In genomic region chr5:3893975-3894374, GRCh38 we compare ENCODE assay signal across 22 cellular contexts.
DNase-seq lines count a peak whose midpoint lies in the region; ATAC-seq and TF ChIP-seq lines count a peak whose summit lies in the region.
"Had no signal": no experiment of that assay in that cellular context is flagged by ENCODE, and none has a peak within 500 bp of the region (broad histone marks: within the 10 kb centered on the region; RNA-seq: fewer than 3 reads in every experiment).

No MANE protein-coding gene starts in this region.

- H3K36me3 ChIP-seq in DND-41 (ENCODE audit: insufficient read depth, low read length) (peaks cover 7% of the 10 kb centered on the region), endodermal cell (ENCODE audit: control insufficient read depth, insufficient read depth, low read length) (no peaks in the 10 kb centered on the region)
- H3K36me3 ChIP-seq: BE2C, BLaER1 had no signal

- ATAC-seq in Right ventricle myocardium superior (ENCODE audit: poor library complexity) (peak; percentile 45), right cardiac atrium (no peak), DND-41 (ENCODE audit: insufficient read depth, low read depth) (no peak)

- H3K9me3 ChIP-seq in right cardiac atrium (ENCODE audit: control insufficient read depth, low read length) (peaks cover 2% of the 10 kb centered on the region), DND-41 (ENCODE audit: insufficient read depth, low read length, severe bottlenecking) (peaks cover 38% of the 10 kb centered on the region), endodermal cell (ENCODE audit: control insufficient read depth, low read length) (peaks cover 5% of the 10 kb centered on the region)

- TF ChIP-seq CTCF in DND-41 (IDR thresholded peaks at IDR 0.05; ENCODE audit: borderline replicate concordance, extremely low read depth, low read length, poor library complexity, severe bottlenecking) (no peak), endodermal cell (conservative IDR thresholded peaks at IDR 0.05) (no peak), foreskin fibroblast (IDR thresholded peaks at IDR 0.05; ENCODE audit: low read depth, low read length) (no peak)

- H3K79me2 ChIP-seq in DND-41 (ENCODE audit: insufficient read depth, low read length): no peaks in the 10 kb centered on the region

- intact Hi-C loops in Right ventricle myocardium superior (cut with DNase I): no loop called here
- intact Hi-C loops in right cardiac atrium (cut with DNase I): no loop called here

- H3K9me3 Mint-ChIP-seq in endodermal cell: peaks cover 5% of the 10 kb centered on the region

- H3K36me3 Mint-ChIP-seq in endodermal cell (ENCODE audit: low read depth): no peaks in the 10 kb centered on the region
- H3K36me3 Mint-ChIP-seq: CD14-positive monocyte; CD4-positive, alpha-beta memory T cell; CD4-positive, CD25-positive, alpha-beta regulatory T cell; CD8-positive, alpha-beta memory T cell had no signal

- H4K20me1 ChIP-seq in DND-41 (ENCODE audit: insufficient read depth, low read length): no peaks in the 10 kb centered on the region
- H4K20me1 ChIP-seq: BLaER1 had no signal

- H3K4me1 Mint-ChIP-seq in endodermal cell: peaks cover 14% of the 10 kb centered on the region
- H3K4me1 Mint-ChIP-seq: CD14-positive monocyte; CD4-positive, alpha-beta memory T cell; CD4-positive, CD25-positive, alpha-beta regulatory T cell; CD8-positive, alpha-beta memory T cell had no signal

- H2AFZ ChIP-seq in DND-41 (ENCODE audit: low read depth, low read length): no peak overlapping the region

- no peak overlapping the region for H3K4me3 Mint-ChIP-seq in endodermal cell
- H3K4me3 Mint-ChIP-seq: CD14-positive monocyte; CD4-positive, alpha-beta memory T cell; CD4-positive, CD25-positive, alpha-beta regulatory T cell; CD8-positive, alpha-beta memory T cell had no signal

- H3K27ac ChIP-seq in right cardiac atrium (ENCODE audit: low read length) (no peak overlapping the region), DND-41 (ENCODE audit: low read length) (peak overlapping the region; percentile 82), endodermal cell (ENCODE audit: low read depth, low read length) (no peak overlapping the region)
- H3K27ac ChIP-seq: BLaER1 had no signal

- DNase-seq in Right ventricle myocardium superior (no peak), right cardiac atrium (no peak), DND-41 (no peak), endodermal cell (peak; percentile 19), ureter (ENCODE audit: low spot score) (peak; percentile 7), foreskin fibroblast (no peak), RKO (ENCODE audit: low spot score) (no peak)
- DNase-seq: 8988T; ACHN; BE2C; C1 segment of cervical spinal cord; CD4-positive, alpha-beta memory T cell; CD4-positive, CD25-positive, alpha-beta regulatory T cell; CD8-positive, alpha-beta memory T cell; COR-L47; DMS 273 treated with DMSO at 0.1 percent for 48 hours; DMS153; DMS53; DMS79; GF-D8 had no signal

- 87% methylated on average over 1 of the region's 1 CpG for WGBS in right cardiac atrium
- WGBS in endodermal cell (ENCODE audit: insufficient coverage in 1 of 2, insufficient read length in 1 of 2), 2 experiments: 100% methylated on average over 1 of the region's 1 CpG

- H3K27me3 ChIP-seq in right cardiac atrium (ENCODE audit: control insufficient read depth, insufficient read depth) (no peaks in the 10 kb centered on the region), DND-41 (ENCODE audit: insufficient read depth, low read length, poor library complexity) (no peaks in the 10 kb centered on the region), endodermal cell (ENCODE audit: control insufficient read depth, insufficient read depth, low read length, poor library complexity, severe bottlenecking) (no peaks in the 10 kb centered on the region)
- H3K27me3 ChIP-seq: BE2C, BLaER1 had no signal

- H3K4me3 ChIP-seq in right cardiac atrium (ENCODE audit: low read length) (no peak overlapping the region), DND-41 (ENCODE audit: low read depth in 1 of 2, low read length in 2 of 2) (no peak overlapping the region), endodermal cell (ENCODE audit: low read length) (no peak overlapping the region), foreskin fibroblast (ENCODE audit: low read depth in 1 of 2, low read length in 2 of 2) (no peak overlapping the region)
- H3K4me3 ChIP-seq: BLaER1 had no signal

- no peaks in the 10 kb centered on the region for H3K4me1 ChIP-seq in right cardiac atrium (ENCODE audit: control insufficient read depth, insufficient read depth, low read length)
- H3K4me1 ChIP-seq in DND-41 (ENCODE audit: insufficient read depth, low read length): peaks cover 58% of the 10 kb centered on the region
- peaks cover 4% of the 10 kb centered on the region for H3K4me1 ChIP-seq in endodermal cell (ENCODE audit: control insufficient read depth, insufficient read depth, low read length)
- H3K4me1 ChIP-seq: BE2C had no signal

- H3K27me3 Mint-ChIP-seq in endodermal cell (ENCODE audit: insufficient read depth): peaks cover 4% of the 10 kb centered on the region
- H3K27me3 Mint-ChIP-seq: CD4-positive, alpha-beta memory T cell; CD4-positive, CD25-positive, alpha-beta regulatory T cell; CD8-positive, alpha-beta memory T cell had no signal

- no peak overlapping the region for H3K9ac ChIP-seq in DND-41 (ENCODE audit: low read depth, low read length)
- no peak overlapping the region for H3K9ac ChIP-seq in endodermal cell (ENCODE audit: extremely low read depth, low read length, poor library complexity, severe bottlenecking)
- H3K9ac ChIP-seq: BLaER1 had no signal

- H3K27ac Mint-ChIP-seq in endodermal cell: no peak overlapping the region
- H3K27ac Mint-ChIP-seq: CD14-positive monocyte; CD4-positive, alpha-beta memory T cell; CD4-positive, CD25-positive, alpha-beta regulatory T cell; CD8-positive, alpha-beta memory T cell had no signal

- H3K4me2 ChIP-seq in DND-41 (ENCODE audit: insufficient read depth, low read length): no peak overlapping the region
- H3K4me2 ChIP-seq: BLaER1 had no signal

Comparison
In these comparisons a context has a peak if more than half of its experiments do, and no peak if none do; other contexts are left out.
1. DNase-seq: peak in endodermal cell (single experiment) and ureter (single experiment); none in Right ventricle myocardium superior (single experiment), right cardiac atrium (0 of 3), DND-41 (single experiment), foreskin fibroblast (0 of 2) and RKO (single experiment).